ENCODE assay signal across 1 cellular context in genomic region chr10:101848408-101848807, GRCh38.
TF ChIP-seq lines count a peak whose summit lies in the region.

No MANE protein-coding gene starts in this region.

TF ChIP-seq in GM23338, 12 proteins besides CTCF, POLR2A, EP300 and RAD21 (continued from another document):
- TF ChIP-seq ZNF462 (CRISPR knock-in tag; IDR thresholded peaks at IDR 0.05) (no peak), EZH2phosphoT487 (IDR thresholded peaks at IDR 0.05; ENCODE audit: unreplicated experiment) (no peak), REST (IDR thresholded peaks at IDR 0.05; ENCODE audit: unreplicated experiment) (no peak), ETS1 (IDR thresholded peaks at IDR 0.05) (no peak), ZNF331 (CRISPR knock-in tag; IDR thresholded peaks at IDR 0.05; ENCODE audit: low read depth) (no peak), STAT1 (IDR thresholded peaks at IDR 0.05; ENCODE audit: unreplicated experiment) (no peak), NANOG (IDR thresholded peaks at IDR 0.05; ENCODE audit: borderline replicate concordance) (no peak), EZH2 (IDR thresholded peaks at IDR 0.05; ENCODE audit: low read depth, unreplicated experiment) (no peak), JUNB (IDR thresholded peaks at IDR 0.05; ENCODE audit: unreplicated experiment) (no peak), ZNF114 (CRISPR knock-in tag; IDR thresholded peaks at IDR 0.05) (no peak)
